ENCODE assay signal across 18 cellular contexts in the genomic region with DNA sequence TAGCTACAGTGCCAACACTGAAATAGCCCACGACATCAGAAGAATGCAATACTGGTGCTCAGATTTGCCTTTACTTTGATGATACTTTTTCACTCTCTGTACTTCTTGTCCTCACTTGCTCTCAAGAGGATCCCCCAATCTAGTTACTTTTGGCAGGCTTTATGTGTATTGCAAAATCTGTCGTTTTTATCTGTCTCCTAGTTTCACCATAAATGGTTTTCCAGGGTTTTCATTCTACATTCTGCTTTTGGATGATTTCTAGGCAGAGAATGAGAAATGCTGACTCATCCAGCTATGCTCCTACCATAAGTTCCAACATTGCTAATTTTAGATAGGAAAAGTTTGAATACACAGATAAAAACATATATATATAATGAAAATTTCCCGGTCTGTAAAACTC.
"Had no signal": no experiment of that assay in that cellular context is flagged by ENCODE, and none has a peak within 500 bp of the region (broad histone marks: within the 10 kb centered on the region; RNA-seq: fewer than 3 reads in every experiment).

No MANE protein-coding gene starts in this region.

- H3K9me3 ChIP-seq: esophagus squamous epithelium, pancreas, spleen had no signal

- H3K27me3 ChIP-seq: esophagus squamous epithelium, neural progenitor cell, pancreas, spleen had no signal

- ATAC-seq: activated CD4-positive, CD25-positive, alpha-beta regulatory T cell treated with anti-CD3 and anti-CD28 coated beads, Interleukin-2, amount 50 U/mL, for 24 hours; activated CD8-positive, alpha-beta memory T cell treated with anti-CD3 and anti-CD28 coated beads, Interleukin-2, amount 10 ng/mL, durations not matched to agents 7 days and 5 days; activated naive CD4-positive, alpha-beta T cell treated with anti-CD3 and anti-CD28 coated beads, Interleukin-2, amount 50 U/mL, for 72 hours; stimulated activated memory B cell treated with anti-CD40 and anti-IgM and Interleukin-4, amounts not matched to agents 10 μg/mL and 1 μg/mL and 100 μg/mL, for 72 hours had no signal

- H3K9ac ChIP-seq: neural progenitor cell had no signal

- DNase-seq: activated CD4-positive, alpha-beta T cell treated with anti-CD3 and anti-CD28 coated beads, Interleukin-2, amount 50 U/mL, for 4 hours; activated CD8-positive, alpha-beta memory T cell treated with anti-CD3 and anti-CD28 coated beads, Interleukin-2, amount 10 ng/mL, durations not matched to agents 7 days and 5 days; activated effector memory CD4-positive, alpha-beta T cell treated with Interleukin-2 at 50 U/mL for 16 hours; activated T-cell treated with anti-CD3 and anti-CD28 coated beads, Interleukin-2, amount 50 U/mL, for 24 hours; esophagus squamous epithelium; foreskin melanocyte; head of caudate nucleus; islet precursor cell; pancreas; retina; spleen; stimulated activated CD4-positive, alpha-beta T cell treated with anti-CD3 and anti-CD28 coated beads, Interleukin-1b, Interleukin-23, amount 100 ng/mL, for 48 hours; trophoblast cell had no signal

- H3K27ac ChIP-seq: esophagus squamous epithelium, neural progenitor cell, pancreas, spleen had no signal

- H3K4me1 ChIP-seq: esophagus squamous epithelium, neural progenitor cell, pancreas, spleen had no signal

- H3K4me2 ChIP-seq: neural progenitor cell had no signal

- H3K36me3 ChIP-seq: esophagus squamous epithelium, neural progenitor cell, pancreas, spleen had no signal

- FAIRE-seq: bronchial epithelial cell, pancreas had no signal

- H3K4me3 ChIP-seq: esophagus squamous epithelium, neural progenitor cell, pancreas, spleen had no signal

- H2AFZ ChIP-seq: neural progenitor cell had no signal
